ENCODE assay signal across 1 cellular context in genomic region chrX:101617211-101618191, GRCh38.
A peak's percentile ranks its signal among the peaks of the same experiment; 100 is the strongest.
TF ChIP-seq lines count a peak whose summit lies in the region.

ARMCX6 (minus strand) TSS chrX:101618000; CDS start chrX:101616620, 1,380 bp downstream.

TF ChIP-seq in GM12878, 131 proteins besides CTCF, POLR2A, EP300 and RAD21 (continued from another document and continues in another):
- TF ChIP-seq KDM1A (IDR thresholded peaks at IDR 0.05; ENCODE audit: borderline replicate concordance) = no peak
- TF ChIP-seq NR2C1 (IDR thresholded peaks at IDR 0.05) = no peak
- no peak for TF ChIP-seq ZNF592 (IDR thresholded peaks at IDR 0.05)
- peak; percentile 79 to 96 for TF ChIP-seq BHLHE40 (IDR thresholded peaks at IDR 0.05; ENCODE audit: borderline replicate concordance in 1 of 2, low read depth in 2 of 2, low read length in 1 of 2)
- no peak for TF ChIP-seq MYC (IDR thresholded peaks at IDR 0.05; ENCODE audit: insufficient read depth, insufficient read length, insufficient replicate concordance, low read length, severe bottlenecking)
- TF ChIP-seq USF2 (IDR thresholded peaks at IDR 0.05; ENCODE audit: borderline replicate concordance, low read depth, low read length) = peak; percentile 85
- TF ChIP-seq PAX5 (IDR thresholded peaks at IDR 0.05; ENCODE audit: borderline replicate concordance, low read depth, low read length) = no peak
- TF ChIP-seq GABPA (IDR thresholded peaks at IDR 0.05; ENCODE audit: low read depth) = no peak
- TF ChIP-seq FOXK2 (IDR thresholded peaks at IDR 0.05) = no peak
- TF ChIP-seq RUNX3 (IDR thresholded peaks at IDR 0.05; ENCODE audit: low read length) = no peak
- no peak for TF ChIP-seq NKRF (conservative IDR thresholded peaks at IDR 0.05)
- TF ChIP-seq MEF2B (IDR thresholded peaks at IDR 0.05; ENCODE audit: partially characterized antibody, poor library complexity, severe bottlenecking) = no peak
- TF ChIP-seq ZNF687 (IDR thresholded peaks at IDR 0.05) = peak; percentile 67; the same call in 1 of the 2 replicates
- 0 out of 2 replicates have a peak, but pooled peaks have one; percentile 19 for TF ChIP-seq DPF2 (IDR thresholded peaks at IDR 0.05)
- no peak for TF ChIP-seq MEF2A (IDR thresholded peaks at IDR 0.05; ENCODE audit: insufficient read depth, low read depth, low read length)
- TF ChIP-seq CEBPB (IDR thresholded peaks at IDR 0.05; ENCODE audit: borderline replicate concordance in 1 of 2, low read depth in 2 of 2, low read length in 2 of 2) = no peak
- no peak for TF ChIP-seq POU2F2 (IDR thresholded peaks at IDR 0.05; ENCODE audit: borderline replicate concordance, low read depth, low read length)
- no peak for TF ChIP-seq E2F8 (IDR thresholded peaks at IDR 0.05; ENCODE audit: low read depth, partially characterized antibody)
- TF ChIP-seq WRNIP1 (IDR thresholded peaks at IDR 0.05; ENCODE audit: borderline replicate concordance, low read depth, low read length) = no peak
- peak; percentile 39; the same call in 1 of the 2 replicates for TF ChIP-seq ATF3 (IDR thresholded peaks at IDR 0.05; ENCODE audit: borderline replicate concordance, extremely low read depth, low read depth, low read length)
- TF ChIP-seq IKZF2 (IDR thresholded peaks at IDR 0.05) = no peak
- TF ChIP-seq IRF3 (IDR thresholded peaks at IDR 0.05) = no peak
- no peak for TF ChIP-seq PBX3 (IDR thresholded peaks at IDR 0.05; ENCODE audit: insufficient replicate concordance, low read depth, low read length)
- TF ChIP-seq HDAC6 (IDR thresholded peaks at IDR 0.05; ENCODE audit: unreplicated experiment) = no peak
- no peak for TF ChIP-seq NBN (IDR thresholded peaks at IDR 0.05)
- TF ChIP-seq TAF1 (IDR thresholded peaks at IDR 0.05; ENCODE audit: borderline replicate concordance, low read depth, low read length) = no peak
- no peak for TF ChIP-seq LARP7 (IDR thresholded peaks at IDR 0.05)
- no peak for TF ChIP-seq SIN3A (IDR thresholded peaks at IDR 0.05; ENCODE audit: low read depth, low read length)
- TF ChIP-seq GATAD2B (conservative IDR thresholded peaks at IDR 0.05; ENCODE audit: low read depth) = no peak
- TF ChIP-seq CREM (IDR thresholded peaks at IDR 0.05; ENCODE audit: low read depth) = peak; percentile 74
- no peak for TF ChIP-seq PKNOX1 (IDR thresholded peaks at IDR 0.05)
- no peak for TF ChIP-seq ZNF207 (IDR thresholded peaks at IDR 0.05; ENCODE audit: borderline replicate concordance)
- no peak for TF ChIP-seq HSF1 (IDR thresholded peaks at IDR 0.05; ENCODE audit: low read depth, low read length)
- no peak for TF ChIP-seq ZSCAN29 (IDR thresholded peaks at IDR 0.05)
- no peak for TF ChIP-seq POLR2AphosphoS2 (IDR thresholded peaks at IDR 0.05; ENCODE audit: low read depth, low read length)
- no peak for TF ChIP-seq BMI1 (IDR thresholded peaks at IDR 0.05; ENCODE audit: borderline replicate concordance)
- TF ChIP-seq EZH2 (IDR thresholded peaks at IDR 0.05; ENCODE audit: borderline replicate concordance, control insufficient read depth, low read depth, low read length) = no peak
- no peak for TF ChIP-seq IKZF1 (conservative IDR thresholded peaks at IDR 0.05)
- TF ChIP-seq BRCA1 (IDR thresholded peaks at IDR 0.05; ENCODE audit: low read depth, low read length) = no peak
